Comparison of ENCODE assay signal across 1 cellular context in the genomic region with DNA sequence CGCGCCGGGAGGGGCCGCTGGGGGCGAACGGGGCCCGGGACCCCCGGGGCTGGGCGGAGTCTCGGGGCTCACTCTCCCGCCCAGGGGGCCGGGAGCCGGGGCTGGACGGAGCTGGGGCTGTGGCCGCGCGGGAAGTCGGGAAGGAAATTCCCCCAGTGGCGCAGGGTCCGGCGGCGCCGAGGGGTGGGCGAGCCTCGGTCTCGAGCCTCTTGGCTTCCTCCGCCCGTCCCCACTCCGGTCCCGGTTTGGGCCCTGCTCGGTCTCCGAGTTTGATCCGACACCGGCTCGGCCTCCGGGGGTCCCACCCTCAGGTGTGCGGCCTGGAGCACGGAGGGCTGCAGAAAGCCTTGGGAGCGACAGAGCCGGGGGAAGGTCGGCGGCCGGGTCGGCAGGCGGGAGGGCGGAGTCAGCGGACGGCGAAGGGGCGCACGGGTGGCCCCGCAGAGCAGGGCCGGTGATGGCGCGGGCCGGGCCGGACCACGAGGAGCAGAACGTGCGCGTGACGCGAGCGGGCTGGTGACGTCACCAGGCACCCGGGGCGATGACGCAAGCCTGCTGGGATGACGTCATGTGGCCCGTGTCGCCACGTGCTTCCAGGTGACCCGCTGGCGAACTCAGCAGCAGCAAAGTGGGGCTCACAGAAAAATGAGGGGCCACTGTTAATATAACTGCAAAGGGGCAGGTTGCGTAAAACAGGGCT.
TF ChIP-seq lines count a peak whose summit lies in the region.

No MANE protein-coding gene starts in this region.

TF ChIP-seq in K562, 482 proteins besides CTCF, POLR2A, EP300 and RAD21 (continued from another document and continues in another):
- peak; percentile 63; the same call in 1 of the 2 replicates for TF ChIP-seq MEF2D (tag; conservative IDR thresholded peaks at IDR 0.05; ENCODE audit: low read depth)
- TF ChIP-seq, protein P1, sequence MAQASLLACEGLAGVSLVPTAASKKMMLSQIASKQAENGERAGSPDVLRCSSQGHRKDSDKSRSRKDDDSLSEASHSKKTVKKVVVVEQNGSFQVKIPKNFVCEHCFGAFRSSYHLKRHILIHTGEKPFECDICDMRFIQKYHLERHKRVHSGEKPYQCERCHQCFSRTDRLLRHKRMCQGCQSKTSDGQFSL (CRISPR knock-in tag; IDR thresholded peaks at IDR 0.05): peak; percentile 79; the same call in 1 of the 2 replicates
- TF ChIP-seq, protein P1 (tag; IDR thresholded peaks at IDR 0.05): no peak
- no peak for TF ChIP-seq ZBTB34 (CRISPR knock-in tag; IDR thresholded peaks at IDR 0.05)
- TF ChIP-seq, protein P2, sequence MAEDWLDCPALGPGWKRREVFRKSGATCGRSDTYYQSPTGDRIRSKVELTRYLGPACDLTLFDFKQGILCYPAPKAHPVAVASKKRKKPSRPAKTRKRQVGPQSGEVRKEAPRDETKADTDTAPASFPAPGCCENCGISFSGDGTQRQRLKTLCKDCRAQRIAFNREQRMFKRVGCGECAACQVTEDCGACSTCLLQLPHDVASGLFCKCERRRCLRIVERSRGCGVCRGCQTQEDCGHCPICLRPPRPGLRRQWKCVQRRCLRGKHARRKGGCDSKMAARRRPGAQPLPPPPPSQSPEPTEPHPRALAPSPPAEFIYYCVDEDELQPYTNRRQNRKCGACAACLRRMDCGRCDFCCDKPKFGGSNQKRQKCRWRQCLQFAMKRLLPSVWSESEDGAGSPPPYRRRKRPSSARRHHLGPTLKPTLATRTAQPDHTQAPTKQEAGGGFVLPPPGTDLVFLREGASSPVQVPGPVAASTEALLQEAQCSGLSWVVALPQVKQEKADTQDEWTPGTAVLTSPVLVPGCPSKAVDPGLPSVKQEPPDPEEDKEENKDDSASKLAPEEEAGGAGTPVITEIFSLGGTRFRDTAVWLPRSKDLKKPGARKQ (CRISPR knock-in tag; IDR thresholded peaks at IDR 0.05): no peak
- peak; percentile 93 to 98 for TF ChIP-seq E2F6 (IDR thresholded peaks at IDR 0.05; ENCODE audit: borderline replicate concordance in 1 of 2, extremely low read depth in 1 of 2, insufficient read depth in 1 of 2, insufficient read length in 1 of 2, low read depth in 1 of 2, low read length in 1 of 2, poor library complexity in 1 of 2, severe bottlenecking in 1 of 2)
- peak; percentile 91 for TF ChIP-seq CBX1 (IDR thresholded peaks at IDR 0.05; ENCODE audit: low read depth)
- no peak for TF ChIP-seq STAT5A (IDR thresholded peaks at IDR 0.05; ENCODE audit: borderline replicate concordance, low read length)
- no peak for TF ChIP-seq PPARD (CRISPR knock-in tag; IDR thresholded peaks at IDR 0.05)
- no peak for TF ChIP-seq ZNF77 (CRISPR knock-in tag; IDR thresholded peaks at IDR 0.05)
- TF ChIP-seq NFXL1 (CRISPR knock-in tag; IDR thresholded peaks at IDR 0.05): 0 out of 2 replicates have a peak, but pooled peaks have one; percentile 10
- TF ChIP-seq, protein P3, sequence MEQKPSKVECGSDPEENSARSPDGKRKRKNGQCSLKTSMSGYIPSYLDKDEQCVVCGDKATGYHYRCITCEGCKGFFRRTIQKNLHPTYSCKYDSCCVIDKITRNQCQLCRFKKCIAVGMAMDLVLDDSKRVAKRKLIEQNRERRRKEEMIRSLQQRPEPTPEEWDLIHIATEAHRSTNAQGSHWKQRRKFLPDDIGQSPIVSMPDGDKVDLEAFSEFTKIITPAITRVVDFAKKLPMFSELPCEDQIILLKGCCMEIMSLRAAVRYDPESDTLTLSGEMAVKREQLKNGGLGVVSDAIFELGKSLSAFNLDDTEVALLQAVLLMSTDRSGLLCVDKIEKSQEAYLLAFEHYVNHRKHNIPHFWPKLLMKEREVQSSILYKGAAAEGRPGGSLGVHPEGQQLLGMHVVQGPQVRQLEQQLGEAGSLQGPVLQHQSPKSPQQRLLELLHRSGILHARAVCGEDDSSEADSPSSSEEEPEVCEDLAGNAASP (IDR thresholded peaks at IDR 0.05): no peak
- TF ChIP-seq, protein P4, sequence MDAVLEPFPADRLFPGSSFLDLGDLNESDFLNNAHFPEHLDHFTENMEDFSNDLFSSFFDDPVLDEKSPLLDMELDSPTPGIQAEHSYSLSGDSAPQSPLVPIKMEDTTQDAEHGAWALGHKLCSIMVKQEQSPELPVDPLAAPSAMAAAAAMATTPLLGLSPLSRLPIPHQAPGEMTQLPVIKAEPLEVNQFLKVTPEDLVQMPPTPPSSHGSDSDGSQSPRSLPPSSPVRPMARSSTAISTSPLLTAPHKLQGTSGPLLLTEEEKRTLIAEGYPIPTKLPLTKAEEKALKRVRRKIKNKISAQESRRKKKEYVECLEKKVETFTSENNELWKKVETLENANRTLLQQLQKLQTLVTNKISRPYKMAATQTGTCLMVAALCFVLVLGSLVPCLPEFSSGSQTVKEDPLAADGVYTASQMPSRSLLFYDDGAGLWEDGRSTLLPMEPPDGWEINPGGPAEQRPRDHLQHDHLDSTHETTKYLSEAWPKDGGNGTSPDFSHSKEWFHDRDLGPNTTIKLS (IDR thresholded peaks at IDR 0.05; ENCODE audit: borderline replicate concordance, low read depth): peak; percentile 94
- peak; percentile 74; the same call in 1 of the 2 replicates for TF ChIP-seq PHF8 (IDR thresholded peaks at IDR 0.05; ENCODE audit: borderline replicate concordance, low read length)
- TF ChIP-seq TAF1 (IDR thresholded peaks at IDR 0.05; ENCODE audit: control insufficient read depth, extremely low read depth, insufficient read depth, low read length, severe bottlenecking): no peak
- TF ChIP-seq HNRNPUL1 (IDR thresholded peaks at IDR 0.05; ENCODE audit: low read length): no peak
- TF ChIP-seq ZNF121 (CRISPR knock-in tag; conservative IDR thresholded peaks at IDR 0.05): no peak; the same call in 1 of the 2 replicates
- no peak for TF ChIP-seq RBM15 (IDR thresholded peaks at IDR 0.05; ENCODE audit: insufficient read depth, low read length)
- no peak for TF ChIP-seq HMG20A (CRISPR knock-in tag; conservative IDR thresholded peaks at IDR 0.05)
- peak; percentile 97 for TF ChIP-seq STAT6 (CRISPR knock-in tag; IDR thresholded peaks at IDR 0.05)
- peak; percentile 100 for TF ChIP-seq ATF3 (IDR thresholded peaks at IDR 0.05)
- TF ChIP-seq ATF3 (CRISPR knock-in tag; conservative IDR thresholded peaks at IDR 0.05): peak; percentile 100
- no peak for TF ChIP-seq E4F1 (CRISPR knock-in tag; IDR thresholded peaks at IDR 0.05; ENCODE audit: borderline replicate concordance)
- TF ChIP-seq HIVEP1 (CRISPR knock-in tag; IDR thresholded peaks at IDR 0.05): no peak
- TF ChIP-seq CBFA2T2 (conservative IDR thresholded peaks at IDR 0.05): peak; percentile 46; the same call in 1 of the 2 replicates
- no peak for TF ChIP-seq SMAD1 (IDR thresholded peaks at IDR 0.05; ENCODE audit: low read depth, low read length, partially characterized antibody)
- TF ChIP-seq SMARCB1 (IDR thresholded peaks at IDR 0.05; ENCODE audit: insufficient read length, low read depth): no peak
- TF ChIP-seq, protein P5, sequence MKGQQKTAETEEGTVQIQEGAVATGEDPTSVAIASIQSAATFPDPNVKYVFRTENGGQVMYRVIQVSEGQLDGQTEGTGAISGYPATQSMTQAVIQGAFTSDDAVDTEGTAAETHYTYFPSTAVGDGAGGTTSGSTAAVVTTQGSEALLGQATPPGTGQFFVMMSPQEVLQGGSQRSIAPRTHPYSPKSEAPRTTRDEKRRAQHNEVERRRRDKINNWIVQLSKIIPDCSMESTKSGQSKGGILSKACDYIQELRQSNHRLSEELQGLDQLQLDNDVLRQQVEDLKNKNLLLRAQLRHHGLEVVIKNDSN (CRISPR knock-in tag; IDR thresholded peaks at IDR 0.05): peak; percentile 96
- no peak for TF ChIP-seq FOXJ3 (CRISPR knock-in tag; IDR thresholded peaks at IDR 0.05)
- no peak for TF ChIP-seq CHCHD3 (CRISPR knock-in tag; IDR thresholded peaks at IDR 0.05)
- TF ChIP-seq ZNF707 (CRISPR knock-in tag; conservative IDR thresholded peaks at IDR 0.05): no peak
- no peak for TF ChIP-seq RBM39 (optimal IDR thresholded peaks at IDR 0.05; ENCODE audit: low read depth, low read length)
- no peak for TF ChIP-seq SNRNP70 (optimal IDR thresholded peaks at IDR 0.05; ENCODE audit: low read depth, low read length)
- TF ChIP-seq ZNF134 (CRISPR knock-in tag; conservative IDR thresholded peaks at IDR 0.05): no peak
- TF ChIP-seq ZNF561 (CRISPR knock-in tag; conservative IDR thresholded peaks at IDR 0.05): no peak
- peak; percentile 44 for TF ChIP-seq PHB (CRISPR knock-in tag; IDR thresholded peaks at IDR 0.05)
- no peak for TF ChIP-seq ZNF174 (CRISPR knock-in tag; IDR thresholded peaks at IDR 0.05)
- TF ChIP-seq SRSF3 (IDR thresholded peaks at IDR 0.05; ENCODE audit: insufficient read depth, low read length): 0 out of 2 replicates have a peak, but pooled peaks have one; percentile 86
- TF ChIP-seq SOX6 (IDR thresholded peaks at IDR 0.05): peak; percentile 59; the same call in 1 of the 2 replicates
- TF ChIP-seq ZNF146 (CRISPR knock-in tag; IDR thresholded peaks at IDR 0.05; ENCODE audit: unreplicated experiment): no peak
- no peak for TF ChIP-seq RBM25 (IDR thresholded peaks at IDR 0.05; ENCODE audit: low read depth, low read length, severe bottlenecking)
- TF ChIP-seq TCF7L2 (IDR thresholded peaks at IDR 0.05; ENCODE audit: low read depth, low read length): no peak
- TF ChIP-seq ZNF655 (CRISPR knock-in tag; IDR thresholded peaks at IDR 0.05): no peak
- TF ChIP-seq ZKSCAN1 (IDR thresholded peaks at IDR 0.05; ENCODE audit: low read depth, low read length): peak; percentile 53; the same call in 1 of the 2 replicates
- no peak for TF ChIP-seq NUFIP1 (IDR thresholded peaks at IDR 0.05; ENCODE audit: partially characterized antibody)
